In the genomic region with DNA sequence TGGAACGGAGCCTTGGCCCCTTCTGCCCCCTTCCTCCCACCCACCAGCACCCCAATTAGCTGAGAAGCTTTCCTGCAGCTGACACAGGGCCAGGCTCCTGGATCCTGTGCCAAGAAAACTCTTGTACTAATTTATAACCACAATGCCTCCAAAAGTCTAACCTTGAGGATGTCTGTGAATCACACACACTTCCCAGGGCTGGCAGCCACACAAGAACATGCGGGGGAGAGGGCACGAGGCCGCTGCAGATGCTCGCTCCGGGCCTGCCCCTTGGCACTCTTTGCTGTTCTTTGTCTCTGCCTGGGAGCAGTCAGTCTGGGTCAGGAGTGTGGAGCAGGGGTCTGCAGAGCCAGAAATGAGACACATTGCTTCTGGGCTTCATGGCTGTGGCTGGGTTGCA, we compare ENCODE assay signal across 12 cellular contexts.
DNase-seq lines count a peak whose midpoint lies in the region; ATAC-seq and TF ChIP-seq lines count a peak whose summit lies in the region.
"Had no signal": no experiment of that assay in that cellular context is flagged by ENCODE, and none has a peak within 500 bp of the region (broad histone marks: within the 10 kb centered on the region; RNA-seq: fewer than 3 reads in every experiment).

No MANE protein-coding gene starts in this region.

- no peaks in the 10 kb centered on the region for H3K36me3 ChIP-seq in Panc1 (ENCODE audit: control insufficient read depth, insufficient read depth, low read length)
- H3K36me3 ChIP-seq: neutrophil had no signal

- H3K27me3 ChIP-seq in Panc1 (ENCODE audit: control insufficient read depth, insufficient read depth, low read length) = no peaks in the 10 kb centered on the region

- TF ChIP-seq CTCF in Panc1 (IDR thresholded peaks at IDR 0.05) (no peak), fibroblast of mammary gland (conservative IDR thresholded peaks at IDR 0.05; ENCODE audit: control insufficient read depth, insufficient read depth, low read depth, low read length) (no peak)

- CTCF ChIA-PET in Panc1 (lab: Charles Lee) = no interaction called here

- POLR2A ChIA-PET in Panc1 (lab: Charles Lee) = no interaction called here

- ATAC-seq in Panc1 (peak; percentile 71), HG02642 (IDR thresholded peaks at IDR 0.05; ENCODE audit: poor library complexity, unreplicated experiment) (no peak), GM19467 (IDR thresholded peaks at IDR 0.05; ENCODE audit: unreplicated experiment) (no peak)

- intact Hi-C loops in Panc1 (cut with micrococcal nuclease; ENCODE audit: unreplicated experiment) (no loop called here), posterior cingulate gyrus (cut with DNase I) (no loop called here)

- peaks cover 40% of the 10 kb centered on the region for H3K4me1 ChIP-seq in Panc1 (ENCODE audit: control insufficient read depth, insufficient read depth, low read length)

- peak; percentile 60 for DNase-seq in EH (ENCODE audit: low read depth)
- no peak for DNase-seq in Panc1 (ENCODE audit: low read depth, low spot score)
- DNase-seq in fibroblast of mammary gland (ENCODE audit: low read depth) = peak; percentile 85
- peak in 9 of 10 donors; percentile 14 to 91 (median 48) for DNase-seq in posterior cingulate gyrus
- DNase-seq in SKM-1 treated with dmso at 0.1 percent for 144 hours (lab: John Stamatoyannopoulos, UW; ENCODE audit: unreplicated experiment) = no peak
- DNase-seq in stimulated activated CD4-positive, alpha-beta T cell treated with anti-CD3 and anti-CD28 coated beads, Interleukin-2, amount 100 ng/mL, for 24 hours = no peak
- DNase-seq: activated CD4-positive, alpha-beta T cell treated with anti-CD3 and anti-CD28 coated beads, Interleukin-2, amount 50 U/mL, for 4 hours; NCI-H1417 treated with DMSO at 0.1 percent for 48 hours; SHP77 had no signal

- no peak overlapping the region for H3K4me3 ChIP-seq in Panc1 (ENCODE audit: low read depth in 2 of 2, low read length in 2 of 2)
- H3K4me3 ChIP-seq in fibroblast of mammary gland (ENCODE audit: control insufficient read depth, low read depth, low read length) = no peak overlapping the region

- H3K9me3 ChIP-seq in Panc1 (ENCODE audit: control insufficient read depth, insufficient read depth, low read depth, low read length) = no peaks in the 10 kb centered on the region
- H3K9me3 ChIP-seq: neutrophil had no signal

- no TSS peak for BruUV-seq in Panc1 (replicated peaks; lab: Mats Ljungman, UMichigan)

- no peak overlapping the region; the same call in 1 of the 2 replicates for H3K27ac ChIP-seq in Panc1 (ENCODE audit: low read length)
- H3K27ac ChIP-seq: neutrophil had no signal

- in situ Hi-C loops in Panc1 (cut with HindIII; ENCODE audit: low pct_unique_long_range_greater_than_20kb, low sequenced_read_pairs) = no loop called here

Comparison
In these comparisons a context has a peak if more than half of its experiments do, and no peak if none do; other contexts are left out.
1. DNase-seq: peak in EH (single experiment), fibroblast of mammary gland (single experiment) and posterior cingulate gyrus (9 of 10); none in Panc1 (single experiment), SKM-1 treated with dmso at 0.1 percent for 144 hours (single experiment) and stimulated activated CD4-positive, alpha-beta T cell treated with anti-CD3 and anti-CD28 coated beads, Interleukin-2, amount 100 ng/mL, for 24 hours (0 of 2).